Comparison of ENCODE assay signal across 1 cellular context in the genomic region with DNA sequence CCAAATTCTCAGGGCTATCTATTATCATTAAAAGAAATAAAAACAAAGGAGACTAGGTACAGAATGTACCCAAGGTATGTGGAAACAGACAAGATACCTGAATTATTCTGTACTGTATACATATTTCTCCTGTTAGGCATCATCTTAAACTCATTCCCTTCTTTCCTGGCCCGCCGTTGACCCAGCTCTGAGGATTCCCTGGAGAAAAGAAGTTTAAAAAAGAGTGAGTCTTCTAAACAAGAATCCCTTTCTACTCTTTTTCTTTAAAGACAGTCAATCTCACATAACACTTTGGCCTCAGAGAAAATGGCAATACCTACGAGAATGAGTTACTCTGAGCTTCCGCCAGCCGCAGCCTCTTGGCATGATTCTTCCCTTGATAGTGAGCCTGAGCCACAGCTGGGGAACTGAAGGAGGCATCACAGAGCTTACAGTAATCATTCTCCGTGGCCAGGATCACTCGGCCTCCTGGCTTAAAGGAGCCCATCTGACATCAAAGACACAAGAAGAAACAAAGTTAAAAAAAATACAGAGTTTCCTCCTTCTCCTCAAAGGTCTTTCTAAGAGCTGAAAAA.
TF ChIP-seq lines count a peak whose summit lies in the region.

No MANE protein-coding gene starts in this region.

TF ChIP-seq in IMR-90, 13 proteins besides CTCF, POLR2A, EP300 and RAD21:
- TF ChIP-seq FOS (IDR thresholded peaks at IDR 0.05; ENCODE audit: low read depth, low read length) = no peak
